In the genomic region with DNA sequence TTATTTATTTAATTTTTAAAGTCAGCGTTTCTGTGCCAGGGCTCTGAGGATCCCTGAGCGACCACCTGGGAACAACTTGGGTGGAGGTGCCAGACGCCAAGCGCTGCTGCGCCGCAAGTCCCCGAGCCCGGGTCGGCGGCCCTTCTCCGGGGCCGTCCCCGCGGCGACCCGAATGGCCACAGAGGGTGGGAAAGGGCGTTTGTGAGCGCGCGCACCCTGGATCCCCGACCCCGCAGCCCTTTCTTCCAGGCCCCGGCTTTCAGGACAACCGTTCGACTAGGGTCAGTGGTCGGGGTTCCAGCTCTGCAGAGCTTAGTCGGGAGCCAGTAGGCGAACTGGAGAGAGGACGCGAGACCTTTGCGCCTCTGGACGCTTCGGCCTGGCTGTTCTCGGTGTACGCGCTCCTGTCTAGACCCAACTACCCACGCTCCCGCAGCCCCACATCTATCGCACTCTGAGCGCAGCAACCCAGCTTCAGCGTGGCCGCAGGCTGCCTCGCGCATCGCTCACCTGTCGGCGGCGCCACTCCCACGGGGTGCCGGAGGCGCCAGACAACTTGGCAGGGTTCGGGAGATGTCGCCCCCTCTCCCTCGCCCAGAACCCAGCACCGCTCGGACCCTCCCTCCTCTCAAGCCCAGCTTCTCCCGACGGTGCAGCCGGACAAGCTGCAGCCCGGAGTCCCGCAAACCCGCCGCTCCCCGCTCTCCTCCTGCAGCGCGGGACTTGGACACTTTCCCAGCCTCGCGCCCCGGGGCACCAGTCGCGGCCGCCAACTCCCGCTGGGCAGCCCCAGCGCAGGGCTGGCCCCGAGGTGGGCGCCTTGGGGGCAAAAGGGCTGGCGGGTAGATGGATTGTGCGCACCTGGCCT, we compare ENCODE assay signal across 9 cellular contexts. TPM values are rescaled to one million over a fixed set of nuclear protein-coding genes. Genes with fewer than 3 reads are reported as not detected.
DNase-seq lines count a peak whose midpoint lies in the region; ATAC-seq, FAIRE-seq and TF ChIP-seq lines count a peak whose summit lies in the region.
"Had no signal": no experiment of that assay in that cellular context is flagged by ENCODE, and none has a peak within 500 bp of the region (broad histone marks: within the 10 kb centered on the region; RNA-seq: fewer than 3 reads in every experiment).

No MANE protein-coding gene starts in this region.

- H4K91ac ChIP-seq in H9 (ENCODE audit: insufficient read length, low read depth, low read length), result no peak overlapping the region

- H3K4me1 Mint-ChIP-seq in H9, result peaks cover 15 to 16% of the 10 kb centered on the region in 2 experiments
- peaks cover 5% of the 10 kb centered on the region for H3K4me1 Mint-ChIP-seq in stimulated activated effector memory CD8-positive, alpha-beta T cell treated with anti-CD3 and anti-CD28 coated beads, Interleukin-12 subunit alpha, Interleukin-12 subunit beta, amount 100 ng/mL, for 72 hours

- H2BK15ac ChIP-seq in H9 (ENCODE audit: low read depth, low read length), result no peak overlapping the region

- H3K4me3 ChIP-seq in SK-N-MC (peak overlapping the region; percentile 88), right cardiac atrium (ENCODE audit: low read length) (peak overlapping the region; percentile 57), gastrocnemius medialis (peak overlapping the region; percentile 44 to 54 (median 48))

- H3K4ac ChIP-seq in H9 (ENCODE audit: low read depth, low read length), result no peak overlapping the region

- H3K79me2 ChIP-seq in H9 (ENCODE audit: insufficient read depth, low read length), result no peaks in the 10 kb centered on the region

- peaks cover 0 to 2% of the 10 kb centered on the region in 2 experiments; a peak in 2 of 5 replicates for H3K9me3 Mint-ChIP-seq in H9
- peaks cover 3% of the 10 kb centered on the region for H3K9me3 Mint-ChIP-seq in stimulated activated effector memory CD8-positive, alpha-beta T cell treated with anti-CD3 and anti-CD28 coated beads, Interleukin-12 subunit alpha, Interleukin-12 subunit beta, amount 100 ng/mL, for 72 hours
- H3K9me3 Mint-ChIP-seq: T-cell had no signal

- H2BK12ac ChIP-seq in H9 (ENCODE audit: insufficient read length, low read depth, low read length), result no peak overlapping the region

- no peak overlapping the region for H3K27ac Mint-ChIP-seq in H9
- H3K27ac Mint-ChIP-seq in stimulated activated effector memory CD8-positive, alpha-beta T cell treated with anti-CD3 and anti-CD28 coated beads, Interleukin-12 subunit alpha, Interleukin-12 subunit beta, amount 100 ng/mL, for 72 hours, result no peak overlapping the region
- H3K27ac Mint-ChIP-seq: T-cell had no signal

- H2AFZ ChIP-seq in H9 (ENCODE audit: low read length), result no peak overlapping the region

- TF ChIP-seq POLR2A in gastrocnemius medialis (IDR thresholded peaks at IDR 0.05) (no peak), GM12892 (IDR thresholded peaks at IDR 0.05; ENCODE audit: low read depth, low read length) (no peak)

- H3K18ac ChIP-seq in H9 (ENCODE audit: insufficient read length, low read depth, low read length), result no peak overlapping the region

- no peak overlapping the region for H3K56ac ChIP-seq in H9 (ENCODE audit: insufficient read length, low read depth, low read length)

- H3K27me3 ChIP-seq in H9 (ENCODE audit: insufficient read depth, low read length) (peaks cover 23% of the 10 kb centered on the region; the same call in 1 of the 2 replicates), right cardiac atrium (ENCODE audit: control insufficient read depth, insufficient read depth) (peaks cover 2% of the 10 kb centered on the region), gastrocnemius medialis (peaks cover 28 to 44% (median 37%) of the 10 kb centered on the region in 3 donors)

- peaks cover 72% of the 10 kb centered on the region for H3K27me3 Mint-ChIP-seq in H9 (ENCODE audit: low read depth)

- in situ Hi-C loops in gastrocnemius medialis (cut with MboI; ENCODE audit: low sequenced_read_pairs in 4 of 4) (no loop called here), KBM-7 (cut with MboI; ENCODE audit: low pct_unique_long_range_greater_than_20kb, low sequenced_read_pairs) (no loop called here)

- no peak for FAIRE-seq in GM12892 (lab: Jason Lieb, UNC)

- H4K8ac ChIP-seq in H9 (replicated peaks; ENCODE audit: insufficient read length, low read depth, low read length), result no peak overlapping the region

- H2BK20ac ChIP-seq in H9 (ENCODE audit: low read depth, low read length, poor library complexity, severe bottlenecking), result no peak overlapping the region

- no peaks in the 10 kb centered on the region for H3K4me1 ChIP-seq in H9 (ENCODE audit: insufficient read depth, low read length)
- peaks cover 6% of the 10 kb centered on the region for H3K4me1 ChIP-seq in right cardiac atrium (ENCODE audit: control insufficient read depth, insufficient read depth, low read length)
- H3K4me1 ChIP-seq in gastrocnemius medialis, result peaks cover 0 to 8% of the 10 kb centered on the region in 2 donors

- DNase-seq in H9, result peak; percentile 54
- no peak for DNase-seq in SK-N-MC (ENCODE audit: low read depth, low spot score)
- peak in 1 of 3 donors; percentile 38 for DNase-seq in right cardiac atrium
- DNase-seq in gastrocnemius medialis, result no peak
- no peak for DNase-seq in GM12892 (ENCODE audit: insufficient read length)
- no peak for DNase-seq in stimulated activated effector memory CD8-positive, alpha-beta T cell treated with anti-CD3 and anti-CD28 coated beads, Interleukin-12 subunit alpha, Interleukin-12 subunit beta, amount 100 ng/mL, for 72 hours (ENCODE audit: low spot score in 2 of 2)
- no peak for DNase-seq in NCI-H187 treated with DMSO at 0.1 percent for 48 hours (lab: John Stamatoyannopoulos, UW)
- no peak for DNase-seq in KBM-7
- DNase-seq: T-cell had no signal

- H3T11ph ChIP-seq in H9 (ENCODE audit: low read length), result no peak overlapping the region

- peak in 1 of 2 donors; percentile 17 for ATAC-seq in right cardiac atrium
- ATAC-seq in gastrocnemius medialis, result no peak
- no peak for ATAC-seq in stimulated activated effector memory CD8-positive, alpha-beta T cell treated with anti-CD3 and anti-CD28 coated beads, Interleukin-12 subunit alpha, Interleukin-12 subunit beta, amount 100 ng/mL, for 72 hours

- no peak overlapping the region for H3K27ac ChIP-seq in H9 (ENCODE audit: insufficient read length, low read depth, low read length)
- no peak overlapping the region for H3K27ac ChIP-seq in SK-N-MC
- H3K27ac ChIP-seq in right cardiac atrium (ENCODE audit: low read length), result no peak overlapping the region
- no peak overlapping the region for H3K27ac ChIP-seq in gastrocnemius medialis

- H3K79me1 ChIP-seq in H9 (ENCODE audit: insufficient read depth, low read depth, low read length, poor library complexity, severe bottlenecking), result no peaks in the 10 kb centered on the region

- no peak overlapping the region for H2BK5ac ChIP-seq in H9 (ENCODE audit: insufficient read length, low read length)

- peak overlapping the region; percentile 87 for H3K4me2 ChIP-seq in H9 (ENCODE audit: insufficient read depth, insufficient read length, low read length)

- peak; percentile 37; the same call in 2 of the 3 replicates for TF ChIP-seq CTCF in H9 (conservative IDR thresholded peaks at IDR 0.05)
- TF ChIP-seq CTCF in gastrocnemius medialis (IDR thresholded peaks at IDR 0.05 in 4 of 5, conservative IDR thresholded peaks at IDR 0.05 in 1 of 5), result no peak

- H3K23me2 ChIP-seq in H9 (ENCODE audit: insufficient read length, low read depth, low read length, poor library complexity, severe bottlenecking), result peaks cover 30% of the 10 kb centered on the region

- no peak overlapping the region for H3K14ac ChIP-seq in H9 (ENCODE audit: insufficient read depth, low read length)

- no peaks in the 10 kb centered on the region; a peak in 1 of 7 replicates for H3K36me3 Mint-ChIP-seq in H9 (ENCODE audit: insufficient read depth in 1 of 3, low read depth in 3 of 3)
- no peaks in the 10 kb centered on the region for H3K36me3 Mint-ChIP-seq in stimulated activated effector memory CD8-positive, alpha-beta T cell treated with anti-CD3 and anti-CD28 coated beads, Interleukin-12 subunit alpha, Interleukin-12 subunit beta, amount 100 ng/mL, for 72 hours
- H3K36me3 Mint-ChIP-seq: T-cell had no signal

- H3K36me3 ChIP-seq in SK-N-MC (ENCODE audit: insufficient read depth, low read length) (peaks cover 38% of the 10 kb centered on the region), gastrocnemius medialis (no peaks in the 10 kb centered on the region)

- no peak overlapping the region for H4K5ac ChIP-seq in H9 (ENCODE audit: insufficient read length, low read depth, low read length)

- H3K4me3 Mint-ChIP-seq in H9, result peak overlapping the region; percentile 77 to 81
- H3K4me3 Mint-ChIP-seq in stimulated activated effector memory CD8-positive, alpha-beta T cell treated with anti-CD3 and anti-CD28 coated beads, Interleukin-12 subunit alpha, Interleukin-12 subunit beta, amount 100 ng/mL, for 72 hours, result no peak overlapping the region
- H3K4me3 Mint-ChIP-seq: T-cell had no signal

- no CpG with 5 or more reads among the region's 78 CpGs for WGBS in H9 (ENCODE audit: extremely low coverage, insufficient read length, low lambda C conversion rate)
- under 1% methylated on average over 78 of the region's 78 CpGs for WGBS in right cardiac atrium

- H4K20me1 ChIP-seq in H9 (ENCODE audit: control insufficient read depth, insufficient read depth, insufficient read length), result no peaks in the 10 kb centered on the region

- intact Hi-C loops in right cardiac atrium (cut with DNase I), result no loop called here
- intact Hi-C loops in gastrocnemius medialis (cut with DNase I; ENCODE audit: low total_unique reads), result no loop called here

- H3K9ac ChIP-seq in H9 (ENCODE audit: extremely low read depth, insufficient read length, low read length) (no peak overlapping the region), SK-N-MC (ENCODE audit: insufficient read length) (peak overlapping the region; percentile 74)

- H2AK5ac ChIP-seq in H9 (ENCODE audit: insufficient read length, low read length), result no peak overlapping the region

- H3K9me3 ChIP-seq in H9 (ENCODE audit: control insufficient read depth, low read depth, low read length), result no peaks in the 10 kb centered on the region
- no peaks in the 10 kb centered on the region for H3K9me3 ChIP-seq in SK-N-MC (ENCODE audit: low read depth, low read length)
- H3K9me3 ChIP-seq in right cardiac atrium (ENCODE audit: control insufficient read depth, low read length), result no peaks in the 10 kb centered on the region
- no peaks in the 10 kb centered on the region for H3K9me3 ChIP-seq in gastrocnemius medialis

- H3K23ac ChIP-seq in H9 (ENCODE audit: insufficient read length, low read depth, low read length), result no peak overlapping the region

- no peak overlapping the region for H2BK120ac ChIP-seq in H9 (ENCODE audit: low read depth, low read length, poor library complexity, severe bottlenecking)

RNA-seq across cellular contexts. Expression of a gene that starts 0.8 kb away (rescaled TPM):
- 10.6 and 11.2 TPM in 2 replicates for total RNA-seq in H9 (2021)
- not detected for total RNA-seq in right cardiac atrium
- polyA plus RNA-seq in right cardiac atrium, result 0.07 TPM
- total RNA-seq in gastrocnemius medialis, result under 1 TPM in 2 of 4 donors, not detected in 2; 0.24 to 0.34 TPM
- polyA plus RNA-seq in GM12892 (2012; ENCODE audit: missing spikeins), result not detected
